ENCODE assay signal across 28 cellular contexts in the genomic region with DNA sequence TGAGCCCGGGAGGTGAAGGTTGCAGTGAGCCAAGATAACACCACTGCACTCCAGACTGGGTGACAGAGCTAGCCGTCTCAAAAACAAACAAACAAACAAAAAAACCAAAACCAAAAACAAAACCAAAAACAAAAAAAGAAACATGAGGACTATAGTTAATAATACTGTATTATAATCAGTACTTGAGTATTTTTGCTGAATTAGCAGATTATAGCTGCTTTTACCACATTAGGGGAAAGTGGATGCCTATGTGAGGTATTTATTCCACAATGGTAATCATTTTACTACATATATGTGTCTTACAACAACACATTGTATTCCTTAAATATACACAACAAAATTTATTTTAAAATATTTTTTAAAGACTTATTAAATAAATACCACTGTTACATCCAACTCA.
"Had no signal": no experiment of that assay in that cellular context is flagged by ENCODE, and none has a peak within 500 bp of the region (broad histone marks: within the 10 kb centered on the region; RNA-seq: fewer than 3 reads in every experiment).

No MANE protein-coding gene starts in this region.

- DNase-seq: natural killer cell; occipital lobe; ovary; posterior cingulate gyrus; psoas muscle; right cardiac atrium; spleen; stimulated activated CD4-positive, alpha-beta T cell treated with anti-CD3 and anti-CD28 coated beads, Interleukin-12 subunit alpha, Interleukin-12 subunit beta, amount 100 ng/mL, for 4 hours; stimulated activated CD4-positive, alpha-beta T cell treated with anti-CD3 and anti-CD28 coated beads, Interleukin-1b, Interleukin-23, amount 100 ng/mL, for 48 hours; stimulated activated CD4-positive, alpha-beta T cell treated with anti-CD3 and anti-CD28 coated beads, Interleukin-4, amount 100 ng/mL, for 1 hour; stimulated activated CD4-positive, alpha-beta T cell treated with anti-CD3 and anti-CD28 coated beads, Interleukin-4, amount 100 ng/mL, for 4 hours; stimulated activated CD8-positive, alpha-beta memory T cell treated with anti-CD3 and anti-CD28 coated beads, Interleukin-4, amount 100 ng/mL, for 48 hours; stimulated activated naive CD4-positive, alpha-beta T cell; stimulated activated naive CD8-positive, alpha-beta T cell treated with anti-CD3 and anti-CD28 coated beads, Interleukin-15, amount 100 ng/mL, for 72 hours; stimulated activated naive CD8-positive, alpha-beta T cell treated with anti-CD3 and anti-CD28 coated beads, Interleukin-15, Interleukin-2, amounts not matched to agents 100 U/mL and 50 U/mL, for 24 hours; substantia nigra; testis; tibial artery; transverse colon; upper lobe of right lung; uterus had no signal

- ATAC-seq: natural killer cell; psoas muscle; right cardiac atrium; sciatic nerve; stimulated activated memory B cell treated with anti-CD40 and anti-IgM and Interleukin-4, amounts not matched to agents 10 μg/mL and 1 μg/mL and 100 μg/mL, for 72 hours; stimulated activated naive CD8-positive, alpha-beta T cell treated with anti-CD3 and anti-CD28 coated beads, Interleukin-15, amount 100 ng/mL, for 72 hours; stimulated activated naive CD8-positive, alpha-beta T cell treated with anti-CD3 and anti-CD28 coated beads, Interleukin-15, Interleukin-2, amounts not matched to agents 100 U/mL and 50 U/mL, for 24 hours; upper lobe of right lung had no signal

- H3K4me1 ChIP-seq: neural progenitor cell, parathyroid adenoma, psoas muscle, spleen, suprapubic skin, tibial artery, transverse colon, upper lobe of right lung, uterus had no signal

- H2AFZ ChIP-seq: neural progenitor cell, parathyroid adenoma had no signal

- H3K36me3 ChIP-seq: ovary, spleen, suprapubic skin, tibial artery, transverse colon, upper lobe of right lung, uterus had no signal

- H3K9ac ChIP-seq: neural progenitor cell, parathyroid adenoma had no signal

- H3K27me3 ChIP-seq: neural progenitor cell, ovary, spleen, suprapubic skin, testis, tibial artery, transverse colon, upper lobe of right lung, uterus had no signal

- H3K79me2 ChIP-seq: parathyroid adenoma had no signal

- H3K4me2 ChIP-seq: neural progenitor cell, smooth muscle cell had no signal

- H3K4me3 ChIP-seq: neural progenitor cell, ovary, psoas muscle, skin epidermis, smooth muscle cell, spleen, suprapubic skin, testis, tibial artery, transverse colon, upper lobe of right lung, uterus had no signal

- H3K9me3 ChIP-seq: ovary, psoas muscle, spleen, suprapubic skin, testis, tibial artery, transverse colon, upper lobe of right lung, uterus had no signal

- H3K27ac ChIP-seq: neural progenitor cell, ovary, parathyroid adenoma, psoas muscle, skin epidermis, spleen, suprapubic skin, testis, tibial artery, transverse colon, upper lobe of right lung, uterus had no signal
